In genomic region chr19:49862411-49863253, GRCh38 we compare ENCODE assay signal across 9 cellular contexts. TPM values are rescaled to one million over a fixed set of nuclear protein-coding genes. Genes with fewer than 3 reads are reported as not detected.
DNase-seq lines count a peak whose midpoint lies in the region; ATAC-seq and TF ChIP-seq lines count a peak whose summit lies in the region.
"Had no signal": no experiment of that assay in that cellular context is flagged by ENCODE, and none has a peak within 500 bp of the region (broad histone marks: within the 10 kb centered on the region; RNA-seq: fewer than 3 reads in every experiment).

No MANE protein-coding gene starts in this region.

- H3K4me3 Mint-ChIP-seq in type B pancreatic cell = peak overlapping the region; percentile 29
- H3K4me3 Mint-ChIP-seq in activated CD4-positive, alpha-beta T cell treated with anti-CD3 and anti-CD28 coated beads, Interleukin-2, amount 10 ng/mL, durations not matched to agents 7 days and 5 days = no peak overlapping the region
- H3K4me3 Mint-ChIP-seq: activated naive CD4-positive, alpha-beta T cell treated with anti-CD3 and anti-CD28 coated beads for 36 hours had no signal

- H3K9me3 ChIP-seq in OCI-LY7 (ENCODE audit: low read length) (no peaks in the 10 kb centered on the region), right cardiac atrium (ENCODE audit: control insufficient read depth, low read length) (no peaks in the 10 kb centered on the region)

- TF ChIP-seq CTCF in OCI-LY7 (conservative IDR thresholded peaks at IDR 0.05; ENCODE audit: low read length) (peak; percentile 71), type B pancreatic cell (conservative IDR thresholded peaks at IDR 0.05) (peak; percentile 60)

- peaks cover 10% of the 10 kb centered on the region; the same call in 1 of the 2 replicates for H4K20me1 ChIP-seq in OCI-LY7 (ENCODE audit: insufficient read depth, low read length)

- H3K27ac Mint-ChIP-seq in type B pancreatic cell = peak overlapping the region; percentile 53
- no peak overlapping the region for H3K27ac Mint-ChIP-seq in activated CD4-positive, alpha-beta T cell treated with anti-CD3 and anti-CD28 coated beads, Interleukin-2, amount 10 ng/mL, durations not matched to agents 7 days and 5 days
- H3K27ac Mint-ChIP-seq: activated naive CD4-positive, alpha-beta T cell treated with anti-CD3 and anti-CD28 coated beads for 36 hours had no signal

- H3K9me3 Mint-ChIP-seq in type B pancreatic cell = no peaks in the 10 kb centered on the region
- H3K9me3 Mint-ChIP-seq in activated CD4-positive, alpha-beta T cell treated with anti-CD3 and anti-CD28 coated beads, Interleukin-2, amount 10 ng/mL, durations not matched to agents 7 days and 5 days = no peaks in the 10 kb centered on the region
- H3K9me3 Mint-ChIP-seq: activated naive CD4-positive, alpha-beta T cell treated with anti-CD3 and anti-CD28 coated beads for 36 hours had no signal

- H3K4me1 Mint-ChIP-seq in type B pancreatic cell (ENCODE audit: unreplicated experiment) = peaks cover 26% of the 10 kb centered on the region
- peaks cover 31% of the 10 kb centered on the region for H3K4me1 Mint-ChIP-seq in activated CD4-positive, alpha-beta T cell treated with anti-CD3 and anti-CD28 coated beads, Interleukin-2, amount 10 ng/mL, durations not matched to agents 7 days and 5 days

- H3K4me2 ChIP-seq in OCI-LY7 (ENCODE audit: low read length) = no peak overlapping the region

- WGBS in right cardiac atrium = 77% methylated on average over 47 of the region's 47 CpGs

- H2AFZ ChIP-seq in OCI-LY7 (ENCODE audit: low read length) = no peak overlapping the region

- POLR2A ChIA-PET in OCI-LY7 (lab: Charles Lee) = no interaction called here
- POLR2A ChIA-PET in activated CD4-positive, alpha-beta T cell treated with anti-CD3 and anti-CD28 coated beads, Interleukin-2, amount 10 ng/mL, durations not matched to agents 7 days and 5 days (lab: Charles Lee) = no interaction called here

- no peak for ATAC-seq in left cardiac atrium
- no peak for ATAC-seq in right cardiac atrium
- ATAC-seq in HG03571 (IDR thresholded peaks at IDR 0.05; ENCODE audit: unreplicated experiment) = no peak
- no peak for ATAC-seq in HG03045 (IDR thresholded peaks at IDR 0.05; ENCODE audit: unreplicated experiment)

- H3K9me2 ChIP-seq in OCI-LY7 (ENCODE audit: insufficient read depth, low read length) = no peaks in the 10 kb centered on the region

- no TSS peak for BruUV-seq in OCI-LY7 (replicated peaks; lab: Mats Ljungman, UMichigan)

- CTCF ChIA-PET in OCI-LY7 (lab: Charles Lee; ENCODE audit: unreplicated experiment) = interaction anchor here (0.6 kb wide), 1 partner anchor 50 kb away, joined by 5 read pairs; the partner anchor contains the start of gene FUZ
- CTCF ChIA-PET in activated CD4-positive, alpha-beta T cell treated with anti-CD3 and anti-CD28 coated beads, Interleukin-2, amount 10 ng/mL, durations not matched to agents 7 days and 5 days (lab: Charles Lee) = interaction anchor here (1.1 to 1.3 kb wide), 2 partner anchors 9 to 96 kb away, joined by 3 to 4 read pairs; partner anchors contain the start of gene AP2A1

- H3K36me3 ChIP-seq in OCI-LY7 (ENCODE audit: insufficient read depth, low read length) = peaks cover 72% of the 10 kb centered on the region

- H3K27me3 ChIP-seq in right cardiac atrium (ENCODE audit: control insufficient read depth, insufficient read depth) = no peaks in the 10 kb centered on the region

- DNase-seq in left cardiac atrium (peak; percentile 33), cardiac septum (ENCODE audit: low spot score) (no peak), OCI-LY7 (ENCODE audit: low spot score) (peak; percentile 43), right cardiac atrium (peak; percentile 27 to 77 (median 70)), type B pancreatic cell (ENCODE audit: extremely low spot score, unreplicated experiment) (no peak)
- DNase-seq in activated CD4-positive, alpha-beta T cell treated with anti-CD3 and anti-CD28 coated beads, Interleukin-2, amount 10 ng/mL, durations not matched to agents 7 days and 5 days = no peak
- DNase-seq: activated naive CD4-positive, alpha-beta T cell treated with anti-CD3 and anti-CD28 coated beads for 36 hours had no signal

- no peaks in the 10 kb centered on the region for H3K27me3 Mint-ChIP-seq in type B pancreatic cell
- no peaks in the 10 kb centered on the region for H3K27me3 Mint-ChIP-seq in activated CD4-positive, alpha-beta T cell treated with anti-CD3 and anti-CD28 coated beads, Interleukin-2, amount 10 ng/mL, durations not matched to agents 7 days and 5 days

- H3K36me3 Mint-ChIP-seq in type B pancreatic cell = peaks cover 11% of the 10 kb centered on the region
- peaks cover 36% of the 10 kb centered on the region for H3K36me3 Mint-ChIP-seq in activated CD4-positive, alpha-beta T cell treated with anti-CD3 and anti-CD28 coated beads, Interleukin-2, amount 10 ng/mL, durations not matched to agents 7 days and 5 days (ENCODE audit: low read depth)

- H3K27ac ChIP-seq in OCI-LY7 (ENCODE audit: low read depth, low read length, poor library complexity, severe bottlenecking) (no peak overlapping the region), right cardiac atrium (ENCODE audit: low read length) (no peak overlapping the region)

- H3K4me3 ChIP-seq in OCI-LY7 (ENCODE audit: low read depth, low read length, poor library complexity, severe bottlenecking) (no peak overlapping the region), right cardiac atrium (ENCODE audit: low read length) (no peak overlapping the region)

- H3K79me2 ChIP-seq in OCI-LY7 (ENCODE audit: insufficient read depth, low read depth, low read length) = peaks cover 28% of the 10 kb centered on the region; the same call in 1 of the 2 replicates

- intact Hi-C loops in left cardiac atrium (cut with DNase I) = loop anchor here in 1 of 2 donors (10.0 kb wide), 1 partner anchor 48 kb away; the partner anchor contains the start of genes FUZ and MED25
- intact Hi-C loops in cardiac septum (cut with DNase I) = no loop called here
- intact Hi-C loops in OCI-LY7 (cut with micrococcal nuclease; ENCODE audit: unreplicated experiment) = no loop called here
- intact Hi-C loops in right cardiac atrium (cut with DNase I) = loop anchor here in 2 of 4 donors (10.0 kb wide), 1 partner anchor 48 kb away; the partner anchor contains the start of genes FUZ (in 2 of the 2) and MED25 (in 2 of the 2)

- H3K4me1 ChIP-seq in OCI-LY7 (ENCODE audit: insufficient read depth, low read length, poor library complexity, severe bottlenecking) (peaks cover 23% of the 10 kb centered on the region), right cardiac atrium (ENCODE audit: control insufficient read depth, insufficient read depth, low read length) (peaks cover 2% of the 10 kb centered on the region)

RNA-seq across cellular contexts. Expression of gene PNKP, which starts 4.7 kb away (rescaled TPM):
- total RNA-seq in left cardiac atrium (10 to 100 TPM; 38.7 to 54.5 TPM), cardiac septum (49.5 TPM), OCI-LY7 (2022) (118 and 140 TPM in 2 replicates), right cardiac atrium (100 to 1,000 TPM in 1 of 4 donors, 10 to 100 TPM in 3; 38.6 to 144 (median 42.9) TPM), type B pancreatic cell (ENCODE audit: low replicate concordance) (72.3 and 125 TPM in 2 replicates)
- total RNA-seq in OCI-LY7 (2014; rRNA removed; shearing (Covaris generic)) = 65.4 and 90.9 TPM in 2 replicates
- 40.8 TPM for polyA plus RNA-seq in right cardiac atrium
- 100 to 1,000 TPM; 105 to 131 TPM for total RNA-seq in activated CD4-positive, alpha-beta T cell treated with anti-CD3 and anti-CD28 coated beads, Interleukin-2, amount 10 ng/mL, durations not matched to agents 7 days and 5 days

RNA-seq across cellular contexts. Expression of gene PTOV1, which starts 11.7 kb away (rescaled TPM):
- 100 to 1,000 TPM; 113 to 122 TPM for total RNA-seq in left cardiac atrium
- 95.8 TPM for total RNA-seq in cardiac septum
- total RNA-seq in OCI-LY7 (2014; rRNA removed; shearing (Covaris generic)) = 101 and 124 TPM in 2 replicates
- 105 and 114 TPM in 2 replicates for total RNA-seq in OCI-LY7 (2022)
- 100 to 1,000 TPM; 127 to 146 (median 141) TPM for total RNA-seq in right cardiac atrium
- polyA plus RNA-seq in right cardiac atrium = 134 TPM
- 248 and 388 TPM in 2 replicates for total RNA-seq in type B pancreatic cell (ENCODE audit: low replicate concordance)
- 10 to 100 TPM; 60.7 to 76.8 TPM for total RNA-seq in activated CD4-positive, alpha-beta T cell treated with anti-CD3 and anti-CD28 coated beads, Interleukin-2, amount 10 ng/mL, durations not matched to agents 7 days and 5 days

RNA-seq across cellular contexts. Expression of gene AKT1S1, which starts 14.5 kb away (rescaled TPM):
- total RNA-seq in left cardiac atrium (10 to 100 TPM; 33.5 to 36.6 TPM), cardiac septum (35.8 TPM), OCI-LY7 (2022) (19.8 and 21.2 TPM in 2 replicates), right cardiac atrium (10 to 100 TPM; 32.4 to 38.7 (median 36.4) TPM), type B pancreatic cell (ENCODE audit: low replicate concordance) (35.8 and 40.1 TPM in 2 replicates)
- 7.3 TPM in 2 replicates for total RNA-seq in OCI-LY7 (2014; rRNA removed; shearing (Covaris generic))
- polyA plus RNA-seq in right cardiac atrium = 40.2 TPM
- total RNA-seq in activated CD4-positive, alpha-beta T cell treated with anti-CD3 and anti-CD28 coated beads, Interleukin-2, amount 10 ng/mL, durations not matched to agents 7 days and 5 days = 10 to 100 TPM; 17.5 to 18.9 TPM

RNA-seq across cellular contexts. Expression of gene TBC1D17, which starts 14.9 kb away (rescaled TPM):
- total RNA-seq in left cardiac atrium = 10 to 100 TPM; 28.3 to 36.0 TPM
- total RNA-seq in cardiac septum = 48.0 TPM
- 7.9 and 8.0 TPM in 2 replicates for total RNA-seq in OCI-LY7 (2014; rRNA removed; shearing (Covaris generic))
- 24.0 and 31.1 TPM in 2 replicates for total RNA-seq in OCI-LY7 (2022)
- 10 to 100 TPM; 35.7 to 45.7 (median 42.1) TPM for total RNA-seq in right cardiac atrium
- 35.6 TPM for polyA plus RNA-seq in right cardiac atrium
- total RNA-seq in type B pancreatic cell (ENCODE audit: low replicate concordance) = 33.9 and 45.9 TPM in 2 replicates
- total RNA-seq in activated CD4-positive, alpha-beta T cell treated with anti-CD3 and anti-CD28 coated beads, Interleukin-2, amount 10 ng/mL, durations not matched to agents 7 days and 5 days = 10 to 100 TPM; 33.2 to 33.8 TPM

RNA-seq across cellular contexts. Expression of gene IL4I1, which starts 34.1 kb away (rescaled TPM):
- under 1 TPM; 0.34 to 0.38 TPM for total RNA-seq in left cardiac atrium
- total RNA-seq in cardiac septum = 1.2 TPM
- total RNA-seq in OCI-LY7 (2014; rRNA removed; shearing (Covaris generic)) = 0.25 and 0.39 TPM in 2 replicates
- total RNA-seq in OCI-LY7 (2022) = 1.7 and 1.8 TPM in 2 replicates
- total RNA-seq in right cardiac atrium = under 1 TPM in 3 of 4 donors, not detected in 1; 0.24 to 0.92 (median 0.60) TPM
- 0.29 TPM for polyA plus RNA-seq in right cardiac atrium
- total RNA-seq in type B pancreatic cell (ENCODE audit: low replicate concordance) = 0.58 and 0.74 TPM in 2 replicates
- total RNA-seq in activated CD4-positive, alpha-beta T cell treated with anti-CD3 and anti-CD28 coated beads, Interleukin-2, amount 10 ng/mL, durations not matched to agents 7 days and 5 days = 1 to 10 TPM; 3.7 to 4.2 TPM

Comparison
In these comparisons a context has a peak if more than half of its experiments do, and no peak if none do; other contexts are left out.
1. DNase-seq: peak in left cardiac atrium (single experiment), OCI-LY7 (single experiment) and right cardiac atrium (3 of 3); none in cardiac septum (single experiment), type B pancreatic cell (single experiment) and activated CD4-positive, alpha-beta T cell treated with anti-CD3 and anti-CD28 coated beads, Interleukin-2, amount 10 ng/mL, durations not matched to agents 7 days and 5 days (single experiment).